19 cellular contexts compared by ENCODE assay signal in genomic region chr11:17171342-17171741, GRCh38. TPM values are rescaled to one million over a fixed set of nuclear protein-coding genes. Genes with fewer than 3 reads are reported as not detected.
DNase-seq lines count a peak whose midpoint lies in the region; ATAC-seq and TF ChIP-seq lines count a peak whose summit lies in the region.
"Had no signal": no experiment of that assay in that cellular context is flagged by ENCODE, and none has a peak within 500 bp of the region (broad histone marks: within the 10 kb centered on the region; RNA-seq: fewer than 3 reads in every experiment).

No MANE protein-coding gene starts in this region.

- no peak for ATAC-seq in GM18519 (IDR thresholded peaks at IDR 0.05; ENCODE audit: low FRiP score, unreplicated experiment)
- ATAC-seq: effector memory CD8-positive, alpha-beta T cell; Right ventricle myocardium inferior had no signal

- H3K9me3 Mint-ChIP-seq in MCF 10A (ENCODE audit: unreplicated experiment): no peaks in the 10 kb centered on the region
- H3K9me3 Mint-ChIP-seq: effector memory CD8-positive, alpha-beta T cell had no signal

- no peak overlapping the region for H3K4me3 Mint-ChIP-seq in MCF 10A (ENCODE audit: unreplicated experiment)
- H3K4me3 Mint-ChIP-seq: effector memory CD8-positive, alpha-beta T cell had no signal

- no peaks in the 10 kb centered on the region for H3K27me3 Mint-ChIP-seq in MCF 10A (ENCODE audit: insufficient read depth, unreplicated experiment)
- H3K27me3 Mint-ChIP-seq: effector memory CD8-positive, alpha-beta T cell had no signal

- peaks cover 3% of the 10 kb centered on the region for H3K36me3 ChIP-seq in breast epithelium

- TF ChIP-seq POLR2A in breast epithelium (IDR thresholded peaks at IDR 0.05): no peak

- H3K27me3 ChIP-seq in breast epithelium: no peaks in the 10 kb centered on the region
- H3K27me3 ChIP-seq: neutrophil, testis had no signal

- CTCF ChIA-PET in MCF 10A (lab: Yijun Ruan, JAX): no interaction called here

- no TSS peak for BruUV-seq in MCF 10A (replicated peaks; lab: Mats Ljungman, UMichigan)

- no peak overlapping the region for H3K27ac ChIP-seq in breast epithelium
- H3K27ac ChIP-seq: 22Rv1, neutrophil, VCaP had no signal

- H3K27ac Mint-ChIP-seq in MCF 10A (ENCODE audit: low read depth, unreplicated experiment): peak overlapping the region; percentile 35
- H3K27ac Mint-ChIP-seq: effector memory CD8-positive, alpha-beta T cell had no signal

- H3K4me1 ChIP-seq in breast epithelium: no peaks in the 10 kb centered on the region

- TF ChIP-seq CTCF in MCF 10A (IDR thresholded peaks at IDR 0.05; ENCODE audit: unreplicated experiment) (no peak), breast epithelium (IDR thresholded peaks at IDR 0.05) (no peak), fibroblast of villous mesenchyme (IDR thresholded peaks at IDR 0.05; ENCODE audit: insufficient read depth, low read depth, low read length) (no peak)

- H3K36me3 Mint-ChIP-seq in MCF 10A (ENCODE audit: insufficient read depth, unreplicated experiment): peaks cover 33% of the 10 kb centered on the region

- intact Hi-C loops in MCF 10A (cut with micrococcal nuclease) (loop anchor here (5.0 kb wide), 1 partner anchor 36 kb away; the partner anchor contains the start of gene PIK3C2A), breast epithelium (cut with DNase I; ENCODE audit: low total_unique reads) (no loop called here)

- DNase-seq in MCF 10A (ENCODE audit: unreplicated experiment) (peak; percentile 3), breast epithelium (ENCODE audit: low spot score in 2 of 2) (no peak), amniotic epithelial cell (ENCODE audit: low read depth) (peak; percentile 75), fibroblast of villous mesenchyme (ENCODE audit: low read depth) (peak; percentile 17), SKM-1 treated with dmso at 0.1 percent for 144 hours (lab: John Stamatoyannopoulos, UW; ENCODE audit: unreplicated experiment) (no peak), NCI-H774 (lab: John Stamatoyannopoulos, UW) (no peak), iPS-NIHi11 (ENCODE audit: low spot score) (no peak)
- DNase-seq: activated CD8-positive, alpha-beta memory T cell treated with anti-CD3 and anti-CD28 coated beads, Interleukin-2, amount 50 U/mL, for 48 hours; DMS153; effector memory CD8-positive, alpha-beta T cell; NCI-H1436; NCI-H524 treated with DMSO at 0.1 percent for 48 hours; stimulated activated CD4-positive, alpha-beta T cell treated with anti-CD3 and anti-CD28 coated beads, Interleukin-12 subunit alpha, Interleukin-12 subunit beta, amount 100 ng/mL, for 4 hours; testis had no signal

- H3K4me3 ChIP-seq in breast epithelium (no peak overlapping the region), fibroblast of villous mesenchyme (ENCODE audit: low read depth, low read length) (no peak overlapping the region)
- H3K4me3 ChIP-seq: testis had no signal

- peaks cover 9% of the 10 kb centered on the region for H3K4me1 Mint-ChIP-seq in MCF 10A (ENCODE audit: insufficient read depth, unreplicated experiment)

- no peaks in the 10 kb centered on the region for H3K9me3 ChIP-seq in breast epithelium
- H3K9me3 ChIP-seq: neutrophil, testis had no signal

- POLR2A ChIA-PET in MCF 10A (lab: Yijun Ruan, JAX): interaction anchor here (0.6 to 1.3 kb wide), 4 partner anchors 10 to 30 kb away, joined by 3 read pairs; no protein-coding TSS in a partner anchor

RNA-seq across cellular contexts. Expression of gene PIK3C2A, which starts 36.4 kb away (rescaled TPM):
- total RNA-seq in MCF 10A (2022) (51.7 and 58.1 TPM in 2 replicates), breast epithelium (10 to 100 TPM; 81.0 to 86.3 (median 83.4) TPM), fibroblast of villous mesenchyme (63.1 and 73.4 TPM in 2 replicates)

Comparison
In these comparisons a context has a peak if more than half of its experiments do, and no peak if none do; other contexts are left out.
1. DNase-seq: peak in MCF 10A (single experiment), amniotic epithelial cell (single experiment) and fibroblast of villous mesenchyme (single experiment); none in breast epithelium (0 of 2), SKM-1 treated with dmso at 0.1 percent for 144 hours (single experiment), NCI-H774 (single experiment) and iPS-NIHi11 (single experiment).